In the genomic region with DNA sequence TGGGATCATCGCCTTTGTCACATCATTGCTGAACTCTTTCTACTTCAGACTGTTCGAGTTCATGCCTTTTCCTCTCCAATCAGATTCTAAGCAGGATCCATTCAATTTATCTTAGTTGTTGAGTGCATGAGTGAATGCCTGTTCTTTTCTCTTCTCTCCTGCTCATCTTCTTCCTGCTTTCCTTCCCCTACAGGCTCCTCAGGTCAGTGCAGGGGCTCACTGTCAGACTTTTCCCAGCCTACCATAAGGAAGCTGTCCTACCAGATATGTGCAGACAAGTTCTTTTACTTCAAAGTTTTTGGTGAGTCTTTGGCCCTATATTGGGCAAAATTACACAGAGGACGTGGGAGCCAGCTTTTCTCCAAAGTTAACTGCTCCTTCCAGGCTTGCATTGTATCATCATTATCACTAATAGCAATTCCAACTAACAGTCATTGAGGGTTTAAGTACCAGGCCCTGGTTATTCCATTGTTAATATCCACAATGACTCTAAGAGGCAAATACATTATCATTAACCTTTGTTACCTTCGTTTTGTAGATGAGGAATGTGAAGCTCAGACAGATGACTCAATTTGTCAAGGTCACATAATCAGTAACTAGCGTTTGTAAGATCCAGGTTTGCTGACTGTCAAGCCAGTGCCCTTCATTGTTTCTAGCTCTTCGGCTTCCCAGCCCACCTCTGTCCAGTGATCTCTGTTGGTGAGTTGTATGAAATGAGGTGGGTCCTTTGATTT, we compare ENCODE assay signal across 15 cellular contexts. TPM values are rescaled to one million over a fixed set of nuclear protein-coding genes. Genes with fewer than 3 reads are reported as not detected.
A peak's percentile ranks its signal among the peaks of the same experiment; 100 is the strongest.
DNase-seq lines count a peak whose midpoint lies in the region; ATAC-seq and TF ChIP-seq lines count a peak whose summit lies in the region.
"Had no signal": no experiment of that assay in that cellular context is flagged by ENCODE, and none has a peak within 500 bp of the region (broad histone marks: within the 10 kb centered on the region; RNA-seq: fewer than 3 reads in every experiment).

No MANE protein-coding gene starts in this region.

- DNase-seq in EH (ENCODE audit: low read depth) (peak; percentile 43), RWPE2 (ENCODE audit: low spot score) (no peak), fibroblast of lung (ENCODE audit: low read depth in 2 of 2) (peak in 1 of 2 donors; percentile 34), neural crest cell (ENCODE audit: low read depth, low spot score) (no peak), dermis blood vessel endothelial cell (no peak)
- no peak for DNase-seq in effector memory CD4-positive, alpha-beta T cell
- no peak for DNase-seq in stimulated activated naive CD4-positive, alpha-beta T cell treated with Interleukin-2 at 50 U/mL for 16 hours (lab: John Stamatoyannopoulos, UW)
- no peak for DNase-seq in activated CD4-positive, alpha-beta T cell treated with anti-CD3 and anti-CD28 coated beads for 36 hours
- DNase-seq: activated naive CD4-positive, alpha-beta T cell treated with anti-CD3 and anti-CD28 coated beads, Interleukin-2, amount 50 U/mL, for 16 hours; cortex of kidney; lower lobe of right lung; posterior cingulate gyrus had no signal

- H3K36me3 Mint-ChIP-seq in neural crest cell (ENCODE audit: low read depth): no peaks in the 10 kb centered on the region
- H3K36me3 Mint-ChIP-seq in activated CD4-positive, alpha-beta T cell treated with anti-CD3 and anti-CD28 coated beads for 36 hours (ENCODE audit: low read depth): no peaks in the 10 kb centered on the region
- H3K36me3 Mint-ChIP-seq: CD14-positive monocyte; stimulated activated effector memory CD8-positive, alpha-beta T cell treated with anti-CD3 and anti-CD28 coated beads, Interleukin-12 subunit alpha, Interleukin-12 subunit beta, amount 100 ng/mL, for 72 hours had no signal

- no peaks in the 10 kb centered on the region for H3K27me3 Mint-ChIP-seq in neural crest cell (ENCODE audit: low read depth)
- H3K27me3 Mint-ChIP-seq in activated CD4-positive, alpha-beta T cell treated with anti-CD3 and anti-CD28 coated beads for 36 hours: peaks cover 2% of the 10 kb centered on the region

- no peak for ATAC-seq in RWPE2 (ENCODE audit: low read depth)
- ATAC-seq in activated CD4-positive, alpha-beta T cell treated with anti-CD3 and anti-CD28 coated beads for 36 hours: no peak
- ATAC-seq: lower lobe of right lung; stimulated activated effector memory CD8-positive, alpha-beta T cell treated with anti-CD3 and anti-CD28 coated beads, Interleukin-12 subunit alpha, Interleukin-12 subunit beta, amount 100 ng/mL, for 72 hours had no signal

- H3K27ac ChIP-seq in RWPE2 (ENCODE audit: poor library complexity, severe bottlenecking) (peak overlapping the region; percentile 44), fibroblast of lung (ENCODE audit: insufficient read depth, low read length) (peak overlapping the region; percentile 47)
- no peak overlapping the region for H3K27ac ChIP-seq in effector memory CD4-positive, alpha-beta T cell (ENCODE audit: insufficient read depth, low read length, poor library complexity, severe bottlenecking)
- H3K27ac ChIP-seq: lower lobe of right lung had no signal

- no peaks in the 10 kb centered on the region for H3K36me3 ChIP-seq in RWPE2 (ENCODE audit: low read depth)
- H3K36me3 ChIP-seq in fibroblast of lung (ENCODE audit: control insufficient read depth, insufficient read depth, low read length): no peaks in the 10 kb centered on the region
- H3K36me3 ChIP-seq in effector memory CD4-positive, alpha-beta T cell (ENCODE audit: control insufficient read depth, insufficient read depth, low read length): no peaks in the 10 kb centered on the region
- H3K36me3 ChIP-seq: lower lobe of right lung had no signal

- H3K4me2 ChIP-seq in fibroblast of lung (ENCODE audit: extremely low read depth, insufficient read depth, low read length): no peak overlapping the region

- H3K9me3 ChIP-seq in RWPE2 (ENCODE audit: severe bottlenecking) (no peaks in the 10 kb centered on the region), fibroblast of lung (ENCODE audit: control insufficient read depth, insufficient read depth, low read depth, low read length) (no peaks in the 10 kb centered on the region)
- H3K9me3 ChIP-seq in effector memory CD4-positive, alpha-beta T cell (ENCODE audit: control insufficient read depth, low read length): no peaks in the 10 kb centered on the region
- H3K9me3 ChIP-seq: lower lobe of right lung had no signal

- peaks cover 7% of the 10 kb centered on the region for H3K4me1 Mint-ChIP-seq in neural crest cell
- no peaks in the 10 kb centered on the region for H3K4me1 Mint-ChIP-seq in activated CD4-positive, alpha-beta T cell treated with anti-CD3 and anti-CD28 coated beads for 36 hours
- H3K4me1 Mint-ChIP-seq: CD14-positive monocyte; stimulated activated effector memory CD8-positive, alpha-beta T cell treated with anti-CD3 and anti-CD28 coated beads, Interleukin-12 subunit alpha, Interleukin-12 subunit beta, amount 100 ng/mL, for 72 hours had no signal

- intact Hi-C loops in activated CD4-positive, alpha-beta T cell treated with anti-CD3 and anti-CD28 coated beads for 36 hours (cut with DNase I, micrococcal nuclease): no loop called here

- H3K9me3 Mint-ChIP-seq in neural crest cell: peaks cover 1% of the 10 kb centered on the region
- H3K9me3 Mint-ChIP-seq in activated CD4-positive, alpha-beta T cell treated with anti-CD3 and anti-CD28 coated beads for 36 hours (ENCODE audit: low read depth): no peaks in the 10 kb centered on the region
- H3K9me3 Mint-ChIP-seq: stimulated activated effector memory CD8-positive, alpha-beta T cell treated with anti-CD3 and anti-CD28 coated beads, Interleukin-12 subunit alpha, Interleukin-12 subunit beta, amount 100 ng/mL, for 72 hours; T-helper 1 cell treated with Interleukin-12 subunit alpha and Interleukin-12 subunit beta and Interleukin-4 antibody, amounts not matched to agents 30 μg/mL and 1 μg/mL, for 36 hours had no signal

- H3K4me1 ChIP-seq in RWPE2 (ENCODE audit: insufficient read depth, poor library complexity, severe bottlenecking) (peaks cover 3% of the 10 kb centered on the region), fibroblast of lung (ENCODE audit: control insufficient read depth, extremely low read depth, insufficient read depth, low read length) (peaks cover 26% of the 10 kb centered on the region)
- no peaks in the 10 kb centered on the region for H3K4me1 ChIP-seq in effector memory CD4-positive, alpha-beta T cell (ENCODE audit: control insufficient read depth, insufficient read depth, low read length, poor library complexity, severe bottlenecking)

- H2AFZ ChIP-seq in fibroblast of lung (ENCODE audit: low read length): no peak overlapping the region

- POLR2A ChIA-PET in activated CD4-positive, alpha-beta T cell treated with anti-CD3 and anti-CD28 coated beads for 36 hours (lab: Charles Lee): no interaction called here

- H3K27ac Mint-ChIP-seq in neural crest cell (ENCODE audit: unreplicated experiment): no peak overlapping the region
- no peak overlapping the region for H3K27ac Mint-ChIP-seq in activated CD4-positive, alpha-beta T cell treated with anti-CD3 and anti-CD28 coated beads for 36 hours
- H3K27ac Mint-ChIP-seq: CD14-positive monocyte; stimulated activated effector memory CD8-positive, alpha-beta T cell treated with anti-CD3 and anti-CD28 coated beads, Interleukin-12 subunit alpha, Interleukin-12 subunit beta, amount 100 ng/mL, for 72 hours; T-helper 1 cell treated with Interleukin-12 subunit alpha and Interleukin-12 subunit beta and Interleukin-4 antibody, amounts not matched to agents 30 μg/mL and 1 μg/mL, for 36 hours had no signal

- no peaks in the 10 kb centered on the region for H4K20me1 ChIP-seq in fibroblast of lung (ENCODE audit: control insufficient read depth, extremely low read depth, insufficient read depth, low read length)

- TF ChIP-seq CTCF in RWPE2 (IDR thresholded peaks at IDR 0.05; ENCODE audit: poor library complexity, severe bottlenecking) (no peak), fibroblast of lung (conservative IDR thresholded peaks at IDR 0.05 in 1 of 2, IDR thresholded peaks at IDR 0.05 in 1 of 2; ENCODE audit: low read depth in 1 of 2, low read length in 2 of 2) (peak; percentile 16 to 28), neural crest cell (conservative IDR thresholded peaks at IDR 0.05) (peak; percentile 41)

- H3K9ac ChIP-seq in fibroblast of lung (ENCODE audit: insufficient read depth, low read length): no peak overlapping the region

- H3K79me2 ChIP-seq in fibroblast of lung (ENCODE audit: control insufficient read depth, insufficient read depth, low read length): no peaks in the 10 kb centered on the region

- H3K4me3 ChIP-seq in RWPE2 (ENCODE audit: severe bottlenecking) (no peak overlapping the region), fibroblast of lung (replicated peaks in 1 of 4; ENCODE audit: control extremely low read depth in 1 of 4, insufficient read depth in 1 of 4, low read depth in 3 of 4, low read length in 4 of 4) (no peak overlapping the region)
- no peak overlapping the region for H3K4me3 ChIP-seq in effector memory CD4-positive, alpha-beta T cell (ENCODE audit: insufficient read depth, low read depth, low read length, poor library complexity, severe bottlenecking)
- H3K4me3 ChIP-seq: lower lobe of right lung had no signal

- H3K27me3 ChIP-seq in RWPE2 (ENCODE audit: insufficient read depth, poor library complexity, severe bottlenecking) (no peaks in the 10 kb centered on the region), fibroblast of lung (ENCODE audit: control insufficient read depth, insufficient read depth, low read length) (no peaks in the 10 kb centered on the region)
- H3K27me3 ChIP-seq in effector memory CD4-positive, alpha-beta T cell (replicated peaks; ENCODE audit: control insufficient read depth, insufficient read depth, low read length, poor library complexity, severe bottlenecking): no peaks in the 10 kb centered on the region

- no peak overlapping the region for H3K4me3 Mint-ChIP-seq in neural crest cell
- no peak overlapping the region for H3K4me3 Mint-ChIP-seq in activated CD4-positive, alpha-beta T cell treated with anti-CD3 and anti-CD28 coated beads for 36 hours
- H3K4me3 Mint-ChIP-seq: CD14-positive monocyte; stimulated activated effector memory CD8-positive, alpha-beta T cell treated with anti-CD3 and anti-CD28 coated beads, Interleukin-12 subunit alpha, Interleukin-12 subunit beta, amount 100 ng/mL, for 72 hours; T-helper 1 cell treated with Interleukin-12 subunit alpha and Interleukin-12 subunit beta and Interleukin-4 antibody, amounts not matched to agents 30 μg/mL and 1 μg/mL, for 36 hours had no signal

- CTCF ChIA-PET in activated CD4-positive, alpha-beta T cell treated with anti-CD3 and anti-CD28 coated beads for 36 hours (lab: Charles Lee): no interaction called here

RNA-seq across cellular contexts. Expression of a gene that starts 30.4 kb away (rescaled TPM):
- total RNA-seq in fibroblast of lung (not detected in 2 replicates), neural crest cell (not detected in 2 replicates), dermis blood vessel endothelial cell (not detected in 2 replicates)
- polyA plus RNA-seq in fibroblast of lung: not detected in 2 replicates
- not detected in 2 replicates for polyA plus RNA-seq in fibroblast of lung (2012)
- polyA minus RNA-seq in fibroblast of lung (ENCODE audit: low replicate concordance): not detected in 2 replicates
- total RNA-seq in activated CD4-positive, alpha-beta T cell treated with anti-CD3 and anti-CD28 coated beads for 36 hours: not detected
- total RNA-seq: lower lobe of right lung had no signal
- polyA plus RNA-seq: CD14-positive monocyte had no signal

RNA-seq across cellular contexts. Expression of a gene that starts 37.4 kb away (rescaled TPM):
- total RNA-seq in fibroblast of lung (not detected in 2 replicates), neural crest cell (not detected in 2 replicates), dermis blood vessel endothelial cell (not detected in 2 replicates)
- not detected in 2 replicates for polyA plus RNA-seq in fibroblast of lung
- not detected in 2 replicates for polyA plus RNA-seq in fibroblast of lung (2012)
- not detected in 2 replicates for polyA minus RNA-seq in fibroblast of lung (ENCODE audit: low replicate concordance)
- total RNA-seq in activated CD4-positive, alpha-beta T cell treated with anti-CD3 and anti-CD28 coated beads for 36 hours: not detected
- total RNA-seq: lower lobe of right lung had no signal
- polyA plus RNA-seq: CD14-positive monocyte had no signal
